ENCODE assay signal across 1 cellular context in genomic region chr13:94764576-94765321, GRCh38.
TF ChIP-seq lines count a peak whose summit lies in the region.

No MANE protein-coding gene starts in this region.

TF ChIP-seq in HepG2, 621 proteins besides CTCF, POLR2A, EP300 and RAD21:
- TF ChIP-seq ATF1 (CRISPR knock-in tag; IDR thresholded peaks at IDR 0.05) (no peak), JUN (CRISPR knock-in tag; IDR thresholded peaks at IDR 0.05) (no peak), EED (CRISPR knock-in tag; IDR thresholded peaks at IDR 0.05) (no peak), ZNF441 (CRISPR knock-in tag; IDR thresholded peaks at IDR 0.05; ENCODE audit: borderline replicate concordance) (no peak), TAF15 (IDR thresholded peaks at IDR 0.05; ENCODE audit: low read depth, low read length, poor library complexity, severe bottlenecking) (no peak), ZNF816 (CRISPR knock-in tag; IDR thresholded peaks at IDR 0.05; ENCODE audit: borderline replicate concordance) (no peak), RXRA (CRISPR knock-in tag; IDR thresholded peaks at IDR 0.05) (no peak), GATAD1 (CRISPR knock-in tag; IDR thresholded peaks at IDR 0.05) (no peak), KLF15 (CRISPR knock-in tag; IDR thresholded peaks at IDR 0.05; ENCODE audit: borderline replicate concordance) (no peak)
- TF ChIP-seq, protein P1, sequence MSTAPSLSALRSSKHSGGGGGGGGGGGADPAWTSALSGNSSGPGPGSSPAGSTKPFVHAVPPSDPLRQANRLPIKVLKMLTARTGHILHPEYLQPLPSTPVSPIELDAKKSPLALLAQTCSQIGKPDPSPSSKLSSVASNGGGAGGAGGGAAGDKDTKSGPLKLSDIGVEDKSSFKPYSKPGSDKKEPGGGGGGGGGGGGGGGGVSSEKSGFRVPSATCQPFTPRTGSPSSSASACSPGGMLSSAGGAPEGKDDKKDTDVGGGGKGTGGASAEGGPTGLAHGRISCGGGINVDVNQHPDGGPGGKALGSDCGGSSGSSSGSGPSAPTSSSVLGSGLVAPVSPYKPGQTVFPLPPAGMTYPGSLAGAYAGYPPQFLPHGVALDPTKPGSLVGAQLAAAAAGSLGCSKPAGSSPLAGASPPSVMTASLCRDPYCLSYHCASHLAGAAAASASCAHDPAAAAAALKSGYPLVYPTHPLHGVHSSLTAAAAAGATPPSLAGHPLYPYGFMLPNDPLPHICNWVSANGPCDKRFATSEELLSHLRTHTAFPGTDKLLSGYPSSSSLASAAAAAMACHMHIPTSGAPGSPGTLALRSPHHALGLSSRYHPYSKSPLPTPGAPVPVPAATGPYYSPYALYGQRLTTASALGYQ (CRISPR knock-in tag; IDR thresholded peaks at IDR 0.05), result no peak
- TF ChIP-seq, protein P2, sequence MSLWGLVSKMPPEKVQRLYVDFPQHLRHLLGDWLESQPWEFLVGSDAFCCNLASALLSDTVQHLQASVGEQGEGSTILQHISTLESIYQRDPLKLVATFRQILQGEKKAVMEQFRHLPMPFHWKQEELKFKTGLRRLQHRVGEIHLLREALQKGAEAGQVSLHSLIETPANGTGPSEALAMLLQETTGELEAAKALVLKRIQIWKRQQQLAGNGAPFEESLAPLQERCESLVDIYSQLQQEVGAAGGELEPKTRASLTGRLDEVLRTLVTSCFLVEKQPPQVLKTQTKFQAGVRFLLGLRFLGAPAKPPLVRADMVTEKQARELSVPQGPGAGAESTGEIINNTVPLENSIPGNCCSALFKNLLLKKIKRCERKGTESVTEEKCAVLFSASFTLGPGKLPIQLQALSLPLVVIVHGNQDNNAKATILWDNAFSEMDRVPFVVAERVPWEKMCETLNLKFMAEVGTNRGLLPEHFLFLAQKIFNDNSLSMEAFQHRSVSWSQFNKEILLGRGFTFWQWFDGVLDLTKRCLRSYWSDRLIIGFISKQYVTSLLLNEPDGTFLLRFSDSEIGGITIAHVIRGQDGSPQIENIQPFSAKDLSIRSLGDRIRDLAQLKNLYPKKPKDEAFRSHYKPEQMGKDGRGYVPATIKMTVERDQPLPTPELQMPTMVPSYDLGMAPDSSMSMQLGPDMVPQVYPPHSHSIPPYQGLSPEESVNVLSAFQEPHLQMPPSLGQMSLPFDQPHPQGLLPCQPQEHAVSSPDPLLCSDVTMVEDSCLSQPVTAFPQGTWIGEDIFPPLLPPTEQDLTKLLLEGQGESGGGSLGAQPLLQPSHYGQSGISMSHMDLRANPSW (CRISPR knock-in tag; IDR thresholded peaks at IDR 0.05; ENCODE audit: borderline replicate concordance), result no peak
